Comparison of ENCODE assay signal across 28 cellular contexts in genomic region chr10:17035446-17035845, GRCh38.
DNase-seq lines count a peak whose midpoint lies in the region; ATAC-seq and TF ChIP-seq lines count a peak whose summit lies in the region.
"Had no signal": no experiment of that assay in that cellular context is flagged by ENCODE, and none has a peak within 500 bp of the region (broad histone marks: within the 10 kb centered on the region; RNA-seq: fewer than 3 reads in every experiment).

No MANE protein-coding gene starts in this region.

- no peak overlapping the region for H4K8ac ChIP-seq in neuronal stem cell (ENCODE audit: low read depth, low read length)

- no peak overlapping the region for H2BK120ac ChIP-seq in neuronal stem cell (ENCODE audit: low read depth, low read length)

- no peaks in the 10 kb centered on the region for H3K79me2 ChIP-seq in SK-N-SH (ENCODE audit: insufficient read depth)

- H3K9me3 ChIP-seq in SK-N-SH = no peaks in the 10 kb centered on the region
- peaks cover 13% of the 10 kb centered on the region; the same call in 1 of the 2 replicates for H3K9me3 ChIP-seq in Panc1 (ENCODE audit: control insufficient read depth, insufficient read depth, low read depth, low read length)
- H3K9me3 ChIP-seq in neuronal stem cell (replicated peaks in 1 of 2; ENCODE audit: control insufficient read depth in 2 of 2, insufficient read depth in 1 of 2, low read depth in 1 of 2, low read length in 2 of 2) = peaks cover 0 to 10% of the 10 kb centered on the region in 2 donors
- no peaks in the 10 kb centered on the region for H3K9me3 ChIP-seq in thyroid gland
- H3K9me3 ChIP-seq: MG63, SJCRH30 had no signal

- no peaks in the 10 kb centered on the region for H3F3A ChIP-seq in SK-N-SH (replicated peaks; ENCODE audit: insufficient read depth)

- TF ChIP-seq POLR2A in thyroid gland (IDR thresholded peaks at IDR 0.05) = no peak

- H3K27ac ChIP-seq in SK-N-SH (ENCODE audit: low read depth in 2 of 2, low read length in 1 of 2) (no peak overlapping the region), Panc1 (ENCODE audit: low read length) (peak overlapping the region; percentile 99), neuronal stem cell (replicated peaks; ENCODE audit: low read length) (no peak overlapping the region), thyroid gland (no peak overlapping the region)
- H3K27ac ChIP-seq: 22Rv1, C4-2B, SJCRH30 had no signal

- H2BK5ac ChIP-seq in neuronal stem cell (ENCODE audit: low read length) = no peak overlapping the region

- no peak for TF ChIP-seq EP300 in SK-N-SH (IDR thresholded peaks at IDR 0.05; ENCODE audit: borderline replicate concordance in 1 of 2, low read depth in 1 of 2, low read length in 1 of 2)

- BruUV-seq in Panc1 (replicated peaks; lab: Mats Ljungman, UMichigan) = no TSS peak

- H2AFZ ChIP-seq in SK-N-SH (ENCODE audit: low read depth) = peak overlapping the region; percentile 13; the same call in 1 of the 2 replicates
- H2AFZ ChIP-seq in neuronal stem cell (ENCODE audit: low read length) = peak overlapping the region; percentile 4

- ATAC-seq in SK-N-SH treated with all-trans-retinoic acid at 6 μM for 48 hours (no peak), Panc1 (no peak)
- ATAC-seq: HepG2, PC-3, Right ventricle myocardium inferior had no signal

- H3K27me3 ChIP-seq in SK-N-SH (ENCODE audit: insufficient read depth) (no peaks in the 10 kb centered on the region), Panc1 (ENCODE audit: control insufficient read depth, insufficient read depth, low read length) (no peaks in the 10 kb centered on the region), neuronal stem cell (ENCODE audit: control insufficient read depth in 3 of 3, insufficient read depth in 3 of 3, low read depth in 1 of 3, low read length in 3 of 3) (no peaks in the 10 kb centered on the region), thyroid gland (no peaks in the 10 kb centered on the region)
- H3K27me3 ChIP-seq: MG63, SJCRH30 had no signal

- no peak overlapping the region for H3K4me2 ChIP-seq in SK-N-SH
- H3K4me2 ChIP-seq in neuronal stem cell (ENCODE audit: insufficient read depth, low read length, poor library complexity, severe bottlenecking) = no peak overlapping the region

- no peak overlapping the region for H3K14ac ChIP-seq in neuronal stem cell (ENCODE audit: low read length)

- DNase-seq in SK-N-SH (no peak), Panc1 (ENCODE audit: low read depth, low spot score) (no peak), fibroblast of villous mesenchyme (ENCODE audit: low read depth) (peak; percentile 51), neuronal stem cell (ENCODE audit: low spot score) (no peak), CD14-positive monocyte (ENCODE audit: low spot score) (no peak), thyroid gland (no peak), HCEC 1CT (no peak)
- DNase-seq: Calu3; CD8-positive, alpha-beta memory T cell; DMS79 treated with DMSO at 0.1 percent for 48 hours; GF-D8; Kasumi-1; MG63; NCI-H1105 treated with DMSO at 0.1 percent for 48 hours; NCI-H146; NCI-H1930; NCI-H2107; NCI-H524; NCI-H748 treated with DMSO at 0.1 percent for 48 hours; PC-3; SJCRH30 had no signal

- no peak overlapping the region for H4K91ac ChIP-seq in neuronal stem cell (ENCODE audit: low read depth, low read length, poor library complexity)

- no peak overlapping the region for H2BK15ac ChIP-seq in neuronal stem cell (ENCODE audit: low read length)

- H3K27me3 Mint-ChIP-seq in CD14-positive monocyte (ENCODE audit: low read depth in 3 of 3) = no peaks in the 10 kb centered on the region
- H3K27me3 Mint-ChIP-seq: B cell; CD8-positive, alpha-beta memory T cell had no signal

- H3K79me1 ChIP-seq in neuronal stem cell (ENCODE audit: low read depth, low read length) = no peaks in the 10 kb centered on the region

- no peak for TF ChIP-seq RAD21 in SK-N-SH (IDR thresholded peaks at IDR 0.05; ENCODE audit: low read length)

- TF ChIP-seq CTCF in SK-N-SH (IDR thresholded peaks at IDR 0.05) (no peak), Panc1 (IDR thresholded peaks at IDR 0.05) (no peak), fibroblast of villous mesenchyme (IDR thresholded peaks at IDR 0.05; ENCODE audit: insufficient read depth, low read depth, low read length) (no peak), CD14-positive monocyte (IDR thresholded peaks at IDR 0.05) (no peak), thyroid gland (IDR thresholded peaks at IDR 0.05) (no peak)

- in situ Hi-C loops in Panc1 (cut with HindIII; ENCODE audit: low pct_unique_long_range_greater_than_20kb, low sequenced_read_pairs) = no loop called here

- H3K9me3 Mint-ChIP-seq in CD14-positive monocyte = peaks cover 0 to 3% (median 0%) of the 10 kb centered on the region in 7 donors
- H3K9me3 Mint-ChIP-seq: CD8-positive, alpha-beta memory T cell had no signal

- no peak overlapping the region for H3K4me3 Mint-ChIP-seq in CD14-positive monocyte
- H3K4me3 Mint-ChIP-seq: B cell; CD8-positive, alpha-beta memory T cell had no signal

- intact Hi-C loops in Panc1 (cut with micrococcal nuclease; ENCODE audit: unreplicated experiment) (no loop called here), CD14-positive monocyte (cut with micrococcal nuclease) (loop anchor here in 1 of 2 donors (2.0 kb wide), 1 partner anchor 37 kb away; no protein-coding TSS in a partner anchor), thyroid gland (cut with DNase I) (no loop called here)

- H4K20me1 ChIP-seq in SK-N-SH (ENCODE audit: insufficient read depth) = no peaks in the 10 kb centered on the region

- H2BK12ac ChIP-seq in neuronal stem cell (ENCODE audit: low read length) = no peak overlapping the region

- no peak overlapping the region for H3K4me3 ChIP-seq in SK-N-SH (ENCODE audit: low read depth in 2 of 2, low read length in 1 of 2)
- no peak overlapping the region for H3K4me3 ChIP-seq in Panc1 (ENCODE audit: low read depth in 2 of 2, low read length in 2 of 2)
- no peak overlapping the region for H3K4me3 ChIP-seq in fibroblast of villous mesenchyme (ENCODE audit: low read depth, low read length)
- no peak overlapping the region for H3K4me3 ChIP-seq in neuronal stem cell (ENCODE audit: low read length in 2 of 2)
- H3K4me3 ChIP-seq in thyroid gland (replicated peaks in 1 of 3) = no peak overlapping the region
- H3K4me3 ChIP-seq: K562, MG63, SJCRH30 had no signal

- no peaks in the 10 kb centered on the region for H3K36me3 ChIP-seq in SK-N-SH (replicated peaks in 1 of 2; ENCODE audit: control insufficient read depth in 1 of 2, insufficient read depth in 2 of 2, low read length in 1 of 2)
- no peaks in the 10 kb centered on the region for H3K36me3 ChIP-seq in Panc1 (ENCODE audit: control insufficient read depth, insufficient read depth, low read length)
- no peaks in the 10 kb centered on the region for H3K36me3 ChIP-seq in neuronal stem cell (replicated peaks in 1 of 2; ENCODE audit: control insufficient read depth in 2 of 2, insufficient read depth in 2 of 2, low read length in 2 of 2)
- H3K36me3 ChIP-seq in thyroid gland = no peaks in the 10 kb centered on the region
- H3K36me3 ChIP-seq: MG63, SJCRH30 had no signal

- H3K9me2 ChIP-seq in SK-N-SH = no peaks in the 10 kb centered on the region

- H3K18ac ChIP-seq in neuronal stem cell (ENCODE audit: low read length) = no peak overlapping the region

- WGBS in SK-N-SH (ENCODE audit: low lambda C conversion rate) = 86% methylated on average over 1 of the region's 1 CpG
- WGBS in neuronal stem cell (ENCODE audit: extremely low coverage in 2 of 2, insufficient read length in 2 of 2, insufficient replicate concordance in 1 of 2), 2 donors = no CpG with 5 or more reads among the region's 1 CpG
- 95 to 98% methylated on average over 1 of the region's 1 CpG for WGBS in thyroid gland, 2 donors

- H3K4me1 Mint-ChIP-seq in CD14-positive monocyte = peaks cover 45% of the 10 kb centered on the region
- H3K4me1 Mint-ChIP-seq: B cell had no signal

- no peak overlapping the region for H3K4ac ChIP-seq in neuronal stem cell (ENCODE audit: low read length)

- CTCF ChIA-PET in SK-N-SH (lab: Yijun Ruan, JAX) = no interaction called here
- CTCF ChIA-PET in Panc1 (lab: Charles Lee) = no interaction called here

- H2AK5ac ChIP-seq in neuronal stem cell (ENCODE audit: low read depth, low read length) = no peak overlapping the region

- H3K23ac ChIP-seq in neuronal stem cell (ENCODE audit: low read depth, low read length, poor library complexity) = no peak overlapping the region

- H3K4me1 ChIP-seq in SK-N-SH (ENCODE audit: control insufficient read depth in 1 of 2, insufficient read depth in 2 of 2, low read depth in 1 of 2, low read length in 1 of 2) (peaks cover 0 to 15% of the 10 kb centered on the region in 2 experiments; a peak in 1 of 4 replicates), Panc1 (ENCODE audit: control insufficient read depth, insufficient read depth, low read length) (no peaks in the 10 kb centered on the region), neuronal stem cell (ENCODE audit: control insufficient read depth in 2 of 2, insufficient read depth in 1 of 2, low read depth in 1 of 2, low read length in 2 of 2) (peaks cover 0 to 5% of the 10 kb centered on the region in 2 donors), thyroid gland (peaks cover 4 to 13% of the 10 kb centered on the region in 2 donors)
- H3K4me1 ChIP-seq: SJCRH30 had no signal

- no peak overlapping the region for H3K9ac ChIP-seq in SK-N-SH
- no peak overlapping the region for H3K9ac ChIP-seq in neuronal stem cell (ENCODE audit: low read depth, low read length, poor library complexity)

- H3K36me3 Mint-ChIP-seq in CD14-positive monocyte = peaks cover 0 to 3% of the 10 kb centered on the region in 2 donors

- peak overlapping the region in 1 of 7 donors; percentile 6 for H3K27ac Mint-ChIP-seq in CD14-positive monocyte
- H3K27ac Mint-ChIP-seq: B cell had no signal

- POLR2A ChIA-PET in SK-N-SH (lab: Yijun Ruan, JAX) (no interaction called here), Panc1 (lab: Charles Lee) (no interaction called here)

TF ChIP-seq in SK-N-SH, 30 proteins besides CTCF, POLR2A, EP300 and RAD21:
- TF ChIP-seq EZH2phosphoT487 (IDR thresholded peaks at IDR 0.05; ENCODE audit: borderline replicate concordance, low read depth) = no peak
- TF ChIP-seq GATA2 (CRISPR knock-in tag; IDR thresholded peaks at IDR 0.05) = no peak
- TF ChIP-seq NRF1 (IDR thresholded peaks at IDR 0.05; ENCODE audit: low read depth, low read length) = no peak
- no peak for TF ChIP-seq FOSL2 (IDR thresholded peaks at IDR 0.05; ENCODE audit: borderline replicate concordance, low read depth)
TF ChIP-seq in SK-N-SH: peak in this region for 0.

TF ChIP-seq in SK-N-SH treated with all-trans-retinoic acid at 6 μM for 48 hours, 23 proteins besides CTCF, POLR2A, EP300 and RAD21 (continues in another document):
- no peak for TF ChIP-seq ZNF8 (CRISPR knock-in tag; IDR thresholded peaks at IDR 0.05)
- no peak for TF ChIP-seq CREB5 (CRISPR knock-in tag; IDR thresholded peaks at IDR 0.05; ENCODE audit: low read depth)
